24 cellular contexts compared by ENCODE assay signal in the genomic region with DNA sequence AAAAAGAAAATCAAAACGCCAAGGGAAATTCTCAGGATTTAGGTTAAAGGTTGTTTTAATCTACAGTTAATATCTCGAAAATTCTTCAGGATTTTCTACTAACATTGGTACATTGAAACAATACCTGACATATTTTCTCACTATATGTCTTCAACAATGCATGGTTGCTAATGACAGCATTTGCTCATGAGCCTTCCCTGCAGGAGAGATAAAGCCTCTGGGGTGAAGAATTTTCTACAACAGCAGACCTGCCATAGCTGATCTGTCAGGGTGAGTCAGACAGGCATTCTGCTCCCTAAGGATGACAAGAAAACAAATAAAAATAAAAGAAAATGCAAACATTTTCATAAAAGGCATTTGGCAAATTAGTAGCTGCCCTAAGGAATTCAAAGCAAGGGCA. TPM values are rescaled to one million over a fixed set of nuclear protein-coding genes. Genes with fewer than 3 reads are reported as not detected.
DNase-seq lines count a peak whose midpoint lies in the region; TF ChIP-seq lines count a peak whose summit lies in the region.
"Had no signal": no experiment of that assay in that cellular context is flagged by ENCODE, and none has a peak within 500 bp of the region (broad histone marks: within the 10 kb centered on the region; RNA-seq: fewer than 3 reads in every experiment).

No MANE protein-coding gene starts in this region.

- no peak overlapping the region for H4K91ac ChIP-seq in trophoblast cell (ENCODE audit: low read depth, low read length)

- H3K79me2 ChIP-seq in trophoblast cell (ENCODE audit: control insufficient read depth, insufficient read depth, low read length, poor library complexity): no peaks in the 10 kb centered on the region

- no peak overlapping the region for H3K4me2 ChIP-seq in trophoblast cell (ENCODE audit: low read length)
- H3K4me2 ChIP-seq: PC-9 had no signal

- TF ChIP-seq CTCF in choroid plexus epithelial cell (conservative IDR thresholded peaks at IDR 0.05; ENCODE audit: low read depth, low read length) (no peak), type B pancreatic cell (conservative IDR thresholded peaks at IDR 0.05) (no peak)

- H4K12ac ChIP-seq in trophoblast cell (ENCODE audit: low read depth, low read length): no peak overlapping the region

- no peak overlapping the region for H3K18ac ChIP-seq in trophoblast cell (ENCODE audit: low read length)

- H2AK5ac ChIP-seq in trophoblast cell (ENCODE audit: low read length): no peak overlapping the region

- DNase-seq in COLO829 (ENCODE audit: low spot score) (peak; percentile 24), NCI-H69 (lab: John Stamatoyannopoulos, UW) (peak; percentile 58), choroid plexus epithelial cell (ENCODE audit: low read depth) (peak; percentile 10), trophoblast cell (peak; percentile 58 to 91), type B pancreatic cell (ENCODE audit: extremely low spot score, unreplicated experiment) (no peak), NCI-H510A treated with DMSO at 0.1 percent for 48 hours (lab: John Stamatoyannopoulos, UW) (no peak), ecto neural progenitor cell (ENCODE audit: low spot score) (no peak)
- DNase-seq: 8988T; CD4-positive, CD25-positive, alpha-beta regulatory T cell; DMS79 treated with DMSO at 0.1 percent for 48 hours; GF-D8; GM23248; H7; NCI-H1092 treated with DMSO at 0.1 percent for 48 hours; NCI-H1436; NCI-H187; NCI-H2171 treated with DMSO at 0.1 percent for 48 hours; NCI-H524 treated with DMSO at 0.1 percent for 48 hours; NCI-H82; NK-92 treated with Interleukin-12 subunit alpha and Interleukin-12 subunit beta, amount 100 ng/mL, for 24 hours; PC-9; Right ventricle myocardium superior had no signal

- H3K79me1 ChIP-seq in trophoblast cell (ENCODE audit: low read length): peaks cover 2% of the 10 kb centered on the region

- no peaks in the 10 kb centered on the region for H3K9me3 ChIP-seq in trophoblast cell (ENCODE audit: insufficient read depth, low read depth, low read length)
- H3K9me3 ChIP-seq: SJSA1 had no signal

- no peak overlapping the region for H2BK5ac ChIP-seq in trophoblast cell (ENCODE audit: low read depth, low read length, poor library complexity)

- no peak overlapping the region for H3K23ac ChIP-seq in trophoblast cell (ENCODE audit: low read length)

- H2BK120ac ChIP-seq in trophoblast cell (ENCODE audit: insufficient read depth, low read length, poor library complexity): no peak overlapping the region

- H3K27ac ChIP-seq in trophoblast cell (ENCODE audit: low read depth, low read length): no peak overlapping the region
- H3K27ac ChIP-seq: GM23248, HL-60, PC-9, SJSA1 had no signal

- WGBS in trophoblast cell (ENCODE audit: extremely low coverage, insufficient coverage, insufficient read length): no CpG with 5 or more reads among the region's 2 CpGs

- no peak overlapping the region for H3K9ac ChIP-seq in trophoblast cell (ENCODE audit: low read length)
- H3K9ac ChIP-seq: GM23248 had no signal

- H3K4me1 ChIP-seq in trophoblast cell (ENCODE audit: control insufficient read depth in 1 of 2, insufficient read depth in 2 of 2, low read length in 2 of 2): peaks cover under 1 to 3% of the 10 kb centered on the region in 2 experiments
- H3K4me1 ChIP-seq: SJSA1 had no signal

- no peak overlapping the region for H3K4ac ChIP-seq in trophoblast cell (ENCODE audit: low read depth, low read length)

- H2BK12ac ChIP-seq in trophoblast cell (ENCODE audit: low read length): no peak overlapping the region

- no peaks in the 10 kb centered on the region for H3K4me1 Mint-ChIP-seq in type B pancreatic cell (ENCODE audit: unreplicated experiment)
- H3K4me1 Mint-ChIP-seq: CD4-positive, CD25-positive, alpha-beta regulatory T cell had no signal

- no peaks in the 10 kb centered on the region for H3K36me3 Mint-ChIP-seq in type B pancreatic cell
- H3K36me3 Mint-ChIP-seq: CD4-positive, CD25-positive, alpha-beta regulatory T cell had no signal

- H3K27ac Mint-ChIP-seq in type B pancreatic cell: no peak overlapping the region
- H3K27ac Mint-ChIP-seq: CD4-positive, CD25-positive, alpha-beta regulatory T cell had no signal

- H3K27me3 ChIP-seq in trophoblast cell (ENCODE audit: insufficient read depth, low read length): no peaks in the 10 kb centered on the region
- H3K27me3 ChIP-seq: SJSA1 had no signal

- no peak overlapping the region for H3K4me3 ChIP-seq in choroid plexus epithelial cell (ENCODE audit: low read depth, low read length)
- H3K4me3 ChIP-seq in trophoblast cell (ENCODE audit: low read depth, low read length): no peak overlapping the region
- H3K4me3 ChIP-seq: GM23248, PC-9, SJSA1 had no signal

- H3K36me3 ChIP-seq in trophoblast cell (ENCODE audit: control insufficient read depth in 1 of 2, insufficient read depth in 2 of 2, low read length in 2 of 2): no peaks in the 10 kb centered on the region
- H3K36me3 ChIP-seq: SJSA1 had no signal

- H4K8ac ChIP-seq in trophoblast cell (ENCODE audit: low read depth, low read length): no peak overlapping the region

- H3K4me3 Mint-ChIP-seq in type B pancreatic cell: no peak overlapping the region
- H3K4me3 Mint-ChIP-seq: CD4-positive, CD25-positive, alpha-beta regulatory T cell had no signal

- H3K27me3 Mint-ChIP-seq in type B pancreatic cell: no peaks in the 10 kb centered on the region

- H3K14ac ChIP-seq in trophoblast cell (ENCODE audit: low read length): no peak overlapping the region

- no peak overlapping the region for H2AFZ ChIP-seq in trophoblast cell (ENCODE audit: insufficient read depth, low read length, poor library complexity)
- H2AFZ ChIP-seq: GM23248, PC-9 had no signal

- no peaks in the 10 kb centered on the region for H3K9me3 Mint-ChIP-seq in type B pancreatic cell

RNA-seq across cellular contexts. Expression of gene GPR37, which starts 11.7 kb away (rescaled TPM):
- 28.7 and 30.2 TPM in 2 replicates for polyA plus RNA-seq in trophoblast cell (2013)
- 7.9 and 16.6 TPM in 2 replicates for total RNA-seq in type B pancreatic cell (ENCODE audit: low replicate concordance)
- total RNA-seq: CD4-positive, CD25-positive, alpha-beta regulatory T cell; GM23248; Right ventricle myocardium superior; SJSA1 had no signal
- polyA plus RNA-seq: CD4-positive, CD25-positive, alpha-beta regulatory T cell; GM23248 had no signal

Comparison
In these comparisons a context has a peak if more than half of its experiments do, and no peak if none do; other contexts are left out.
1. DNase-seq: peak in COLO829 (single experiment), NCI-H69 (single experiment), choroid plexus epithelial cell (single experiment) and trophoblast cell (2 of 2); none in type B pancreatic cell (single experiment), NCI-H510A treated with DMSO at 0.1 percent for 48 hours (single experiment) and ecto neural progenitor cell (single experiment).